15 cellular contexts compared by ENCODE assay signal in genomic region chr13:51861728-51862300, GRCh38. TPM values are rescaled to one million over a fixed set of nuclear protein-coding genes. Genes with fewer than 3 reads are reported as not detected.
DNase-seq lines count a peak whose midpoint lies in the region; ATAC-seq lines count a peak whose summit lies in the region.
"Had no signal": no experiment of that assay in that cellular context is flagged by ENCODE, and none has a peak within 500 bp of the region (broad histone marks: within the 10 kb centered on the region; RNA-seq: fewer than 3 reads in every experiment).

Gene CCDC70, plus strand, starts transcription at chr13:51861969. Its CDS starts 3,443 bp downstream, at chr13:51865412.

- no peak for ATAC-seq in GM18520 (IDR thresholded peaks at IDR 0.05; ENCODE audit: unreplicated experiment)
- ATAC-seq in GM21737 (IDR thresholded peaks at IDR 0.05; ENCODE audit: unreplicated experiment) = no peak
- ATAC-seq: stimulated activated memory B cell treated with anti-CD40 and anti-IgM and Interleukin-4, amounts not matched to agents 10 μg/mL and 1 μg/mL and 100 μg/mL, for 72 hours had no signal

- DNase-seq in Daoy (ENCODE audit: low read depth) = peak; percentile 55
- DNase-seq in HT1080 (ENCODE audit: low read depth) = peak; percentile 85
- peak; percentile 71 for DNase-seq in activated CD8-positive, alpha-beta memory T cell treated with anti-CD3 and anti-CD28 coated beads, Interleukin-2, amount 50 U/mL, for 48 hours
- peak; percentile 66 for DNase-seq in iris pigment epithelial cell (ENCODE audit: low read depth)
- no peak for DNase-seq in activated gamma-delta T cell treated with Interleukin-2 at 50 U/mL for 16 hours
- no peak for DNase-seq in NK-92 (lab: John Stamatoyannopoulos, UW; ENCODE audit: unreplicated experiment)
- DNase-seq: activated CD4-positive, alpha-beta T cell treated with anti-CD3 and anti-CD28 coated beads, Interleukin-2, amount 10 ng/mL, durations not matched to agents 7 days and 5 days; MV-4-11; naive B cell; NCI-H524; spleen had no signal

RNA-seq across cellular contexts. Expression of gene CCDC70, which starts in this region (rescaled TPM):
- not detected in 2 replicates for total RNA-seq in Daoy (2014; rRNA removed; shearing (Covaris generic))
- not detected in 2 replicates for total RNA-seq in HT1080 (2014; rRNA removed; shearing (Covaris generic))
- not detected in 2 replicates for polyA plus RNA-seq in HT1080 (2015; cell fraction: cytosol; rRNA removed)
- not detected in 2 replicates for polyA plus RNA-seq in HT1080 (2015; cell fraction: nucleus; rRNA removed)
- total RNA-seq: activated CD4-positive, alpha-beta T cell treated with anti-CD3 and anti-CD28 coated beads, Interleukin-2, amount 10 ng/mL, durations not matched to agents 7 days and 5 days; cardiac muscle cell; spleen had no signal
- polyA plus RNA-seq: cardiac muscle cell, spleen had no signal

Comparison
In these comparisons a context has a peak if more than half of its experiments do, and no peak if none do; other contexts are left out.
1. Peak in DNase-seq in Daoy; RNA of the gene not detected or under 1 TPM.
2. Peak in DNase-seq in HT1080; RNA of the gene not detected or under 1 TPM.
3. DNase-seq: peak in activated CD8-positive, alpha-beta memory T cell treated with anti-CD3 and anti-CD28 coated beads, Interleukin-2, amount 50 U/mL, for 48 hours (single experiment) and iris pigment epithelial cell (single experiment); none in activated gamma-delta T cell treated with Interleukin-2 at 50 U/mL for 16 hours (single experiment) and NK-92 (single experiment).